Comparison of ENCODE assay signal across 13 cellular contexts in the genomic region with DNA sequence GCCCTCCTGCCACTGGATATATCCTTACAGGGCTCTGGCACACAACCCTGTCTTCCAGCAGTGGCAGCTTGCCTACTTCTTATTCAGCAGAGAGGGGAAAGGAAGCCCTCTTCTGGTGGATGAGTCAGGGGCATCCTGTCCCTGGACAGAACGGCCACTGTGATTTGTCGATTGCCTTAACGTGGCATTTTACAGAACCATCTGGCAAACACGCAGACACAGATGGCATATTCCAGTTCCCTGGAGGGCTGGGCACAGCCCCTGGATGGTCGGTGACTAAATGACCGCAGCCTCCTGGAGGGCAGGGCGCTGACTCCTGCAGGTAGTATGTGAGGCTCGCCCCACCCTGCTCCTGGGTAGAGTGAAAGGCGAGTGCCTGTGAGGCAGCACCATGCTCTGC.
DNase-seq lines count a peak whose midpoint lies in the region; ATAC-seq and TF ChIP-seq lines count a peak whose summit lies in the region.
"Had no signal": no experiment of that assay in that cellular context is flagged by ENCODE, and none has a peak within 500 bp of the region (broad histone marks: within the 10 kb centered on the region; RNA-seq: fewer than 3 reads in every experiment).

No MANE protein-coding gene starts in this region.

- H3K4me3 ChIP-seq in cardiac fibroblast (replicated peaks in 1 of 2; ENCODE audit: low read depth in 2 of 2, low read length in 2 of 2) = no peak overlapping the region

- no peak for ATAC-seq in GM19324 (IDR thresholded peaks at IDR 0.05; ENCODE audit: low FRiP score, unreplicated experiment)
- ATAC-seq in GM21423 (IDR thresholded peaks at IDR 0.05; ENCODE audit: unreplicated experiment) = no peak
- ATAC-seq: CD8-positive, alpha-beta T cell had no signal

- peak; percentile 76 for DNase-seq in EL
- DNase-seq in NCI-H446 treated with DMSO at 0.1 percent for 48 hours (lab: John Stamatoyannopoulos, UW) = peak; percentile 55
- DNase-seq in cardiac fibroblast (ENCODE audit: low read depth in 2 of 2) = peak; percentile 47 to 54
- peak; percentile 95 for DNase-seq in myocyte (ENCODE audit: low read depth)
- DNase-seq in HuH-7.5 (ENCODE audit: low spot score) = no peak
- DNase-seq in GM19238 (ENCODE audit: insufficient read length, low spot score) = no peak
- DNase-seq: activated T-cell treated with anti-CD3 and anti-CD28 coated beads, Interleukin-2, amount 50 U/mL, for 1 hour; anterior cingulate cortex; CD8-positive, alpha-beta T cell; NCI-H1417 treated with DMSO at 0.1 percent for 48 hours; OCI-M1 had no signal

- TF ChIP-seq CTCF in cardiac fibroblast (IDR thresholded peaks at IDR 0.05; ENCODE audit: low read depth, low read length) = no peak

Comparison
In these comparisons a context has a peak if more than half of its experiments do, and no peak if none do; other contexts are left out.
1. DNase-seq: peak in EL (single experiment), NCI-H446 treated with DMSO at 0.1 percent for 48 hours (single experiment), cardiac fibroblast (2 of 2) and myocyte (single experiment); none in HuH-7.5 (single experiment) and GM19238 (single experiment).